In the genomic region with DNA sequence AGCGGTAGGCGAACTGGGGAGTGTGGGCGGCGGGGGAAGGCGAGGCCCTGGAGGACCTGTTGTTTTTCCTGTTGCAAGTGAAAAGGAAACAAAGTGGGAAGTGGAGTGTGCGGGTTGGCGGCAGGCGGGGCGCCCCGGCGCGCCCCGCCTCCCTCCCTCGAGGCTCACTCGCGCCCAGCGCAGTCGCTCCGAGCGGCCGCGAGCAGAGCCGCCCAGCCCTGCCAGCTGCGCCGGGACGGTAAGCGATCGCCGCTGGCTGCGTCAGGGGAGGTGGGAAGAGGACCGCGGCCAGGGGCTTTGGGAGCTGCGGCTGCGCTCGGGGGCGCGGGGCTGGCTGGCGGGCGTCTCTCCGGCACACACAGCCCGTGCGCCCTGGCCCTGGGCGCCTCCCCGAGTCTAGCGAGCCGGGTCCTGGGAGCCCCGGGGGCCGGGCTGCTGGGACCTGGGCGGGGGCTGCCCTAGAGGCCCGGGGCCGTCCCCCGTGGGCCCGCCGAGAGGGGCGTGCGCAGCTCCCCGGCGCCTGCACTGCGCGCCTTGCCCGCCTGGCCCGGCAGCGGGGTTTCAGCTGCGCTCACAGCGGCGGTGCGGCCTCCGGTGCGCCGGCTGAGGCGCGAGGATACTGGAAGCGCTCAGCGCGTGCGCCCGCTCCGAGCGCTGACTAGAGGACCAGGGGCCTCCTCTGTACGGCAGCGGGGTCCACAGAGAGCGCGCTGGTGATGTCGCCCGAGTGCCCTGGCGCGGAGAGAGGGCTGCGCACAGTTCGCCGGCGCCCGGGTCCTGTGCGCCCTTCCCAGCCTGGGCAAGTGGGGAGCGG, we compare ENCODE assay signal across 1 cellular context.
TF ChIP-seq lines count a peak whose summit lies in the region.

A gene (plus strand): TSS at position 167 of the 814 bp plus-strand sequence. CDS start 58,725 bp downstream, outside the sequence.

TF ChIP-seq in K562, 482 proteins besides CTCF, POLR2A, EP300 and RAD21 (continued from another document):
- TF ChIP-seq, protein P1, sequence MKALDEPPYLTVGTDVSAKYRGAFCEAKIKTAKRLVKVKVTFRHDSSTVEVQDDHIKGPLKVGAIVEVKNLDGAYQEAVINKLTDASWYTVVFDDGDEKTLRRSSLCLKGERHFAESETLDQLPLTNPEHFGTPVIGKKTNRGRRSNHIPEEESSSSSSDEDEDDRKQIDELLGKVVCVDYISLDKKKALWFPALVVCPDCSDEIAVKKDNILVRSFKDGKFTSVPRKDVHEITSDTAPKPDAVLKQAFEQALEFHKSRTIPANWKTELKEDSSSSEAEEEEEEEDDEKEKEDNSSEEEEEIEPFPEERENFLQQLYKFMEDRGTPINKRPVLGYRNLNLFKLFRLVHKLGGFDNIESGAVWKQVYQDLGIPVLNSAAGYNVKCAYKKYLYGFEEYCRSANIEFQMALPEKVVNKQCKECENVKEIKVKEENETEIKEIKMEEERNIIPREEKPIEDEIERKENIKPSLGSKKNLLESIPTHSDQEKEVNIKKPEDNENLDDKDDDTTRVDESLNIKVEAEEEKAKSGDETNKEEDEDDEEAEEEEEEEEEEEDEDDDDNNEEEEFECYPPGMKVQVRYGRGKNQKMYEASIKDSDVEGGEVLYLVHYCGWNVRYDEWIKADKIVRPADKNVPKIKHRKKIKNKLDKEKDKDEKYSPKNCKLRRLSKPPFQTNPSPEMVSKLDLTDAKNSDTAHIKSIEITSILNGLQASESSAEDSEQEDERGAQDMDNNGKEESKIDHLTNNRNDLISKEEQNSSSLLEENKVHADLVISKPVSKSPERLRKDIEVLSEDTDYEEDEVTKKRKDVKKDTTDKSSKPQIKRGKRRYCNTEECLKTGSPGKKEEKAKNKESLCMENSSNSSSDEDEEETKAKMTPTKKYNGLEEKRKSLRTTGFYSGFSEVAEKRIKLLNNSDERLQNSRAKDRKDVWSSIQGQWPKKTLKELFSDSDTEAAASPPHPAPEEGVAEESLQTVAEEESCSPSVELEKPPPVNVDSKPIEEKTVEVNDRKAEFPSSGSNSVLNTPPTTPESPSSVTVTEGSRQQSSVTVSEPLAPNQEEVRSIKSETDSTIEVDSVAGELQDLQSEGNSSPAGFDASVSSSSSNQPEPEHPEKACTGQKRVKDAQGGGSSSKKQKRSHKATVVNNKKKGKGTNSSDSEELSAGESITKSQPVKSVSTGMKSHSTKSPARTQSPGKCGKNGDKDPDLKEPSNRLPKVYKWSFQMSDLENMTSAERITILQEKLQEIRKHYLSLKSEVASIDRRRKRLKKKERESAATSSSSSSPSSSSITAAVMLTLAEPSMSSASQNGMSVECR (CRISPR knock-in tag; IDR thresholded peaks at IDR 0.05) = peak; percentile 49; the same call in 1 of the 2 replicates
- TF ChIP-seq, protein P2, sequence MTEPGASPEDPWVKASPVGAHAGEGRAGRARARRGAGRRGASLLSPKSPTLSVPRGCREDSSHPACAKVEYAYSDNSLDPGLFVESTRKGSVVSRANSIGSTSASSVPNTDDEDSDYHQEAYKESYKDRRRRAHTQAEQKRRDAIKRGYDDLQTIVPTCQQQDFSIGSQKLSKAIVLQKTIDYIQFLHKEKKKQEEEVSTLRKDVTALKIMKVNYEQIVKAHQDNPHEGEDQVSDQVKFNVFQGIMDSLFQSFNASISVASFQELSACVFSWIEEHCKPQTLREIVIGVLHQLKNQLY (CRISPR knock-in tag; conservative IDR thresholded peaks at IDR 0.05) = no peak
- TF ChIP-seq HNRNPLL (IDR thresholded peaks at IDR 0.05; ENCODE audit: low read depth, low read length, poor library complexity, severe bottlenecking) (peak; percentile 71), HMGN3 (IDR thresholded peaks at IDR 0.05; ENCODE audit: borderline replicate concordance, extremely low read depth, insufficient read length, low read depth, low read length) (peak; percentile 15), RB1 (IDR thresholded peaks at IDR 0.05; ENCODE audit: low read depth) (peak; percentile 51; the same call in 1 of the 2 replicates), RBM39 (optimal IDR thresholded peaks at IDR 0.05; ENCODE audit: low read depth, low read length) (no peak), L3MBTL2 (IDR thresholded peaks at IDR 0.05) (peak; percentile 74), CXXC5 (CRISPR knock-in tag; IDR thresholded peaks at IDR 0.05) (0 out of 2 replicates have a peak, but pooled peaks have one; percentile 19), NFATC3 (IDR thresholded peaks at IDR 0.05) (no peak), NRF1 (conservative IDR thresholded peaks at IDR 0.05 in 1 of 2, IDR thresholded peaks at IDR 0.05 in 1 of 2) (peak; percentile 80 to 84), SRSF7 (optimal IDR thresholded peaks at IDR 0.05; ENCODE audit: low read depth, low read length) (no peak), ZBED1 (IDR thresholded peaks at IDR 0.05) (no peak), NR2F6 (CRISPR knock-in tag; IDR thresholded peaks at IDR 0.05) (no peak), KAT7 (CRISPR knock-in tag; IDR thresholded peaks at IDR 0.05; ENCODE audit: borderline replicate concordance) (peak; percentile 30; the same call in 1 of the 2 replicates), FIP1L1 (IDR thresholded peaks at IDR 0.05; ENCODE audit: low read depth, low read length, poor library complexity, severe bottlenecking) (peak; percentile 25), SAFB (IDR thresholded peaks at IDR 0.05; ENCODE audit: borderline replicate concordance, low read depth, low read length) (0 out of 2 replicates have a peak, but pooled peaks have one; percentile 9), FOXP1 (CRISPR knock-in tag; IDR thresholded peaks at IDR 0.05) (0 out of 2 replicates have a peak, but pooled peaks have one; percentile 40), ARNT (IDR thresholded peaks at IDR 0.05) (no peak), CBX8 (IDR thresholded peaks at IDR 0.05; ENCODE audit: borderline replicate concordance, extremely low read depth, low read depth, low read length, poor library complexity, severe bottlenecking) (peak; percentile 3)
- TF ChIP-seq, protein P3, sequence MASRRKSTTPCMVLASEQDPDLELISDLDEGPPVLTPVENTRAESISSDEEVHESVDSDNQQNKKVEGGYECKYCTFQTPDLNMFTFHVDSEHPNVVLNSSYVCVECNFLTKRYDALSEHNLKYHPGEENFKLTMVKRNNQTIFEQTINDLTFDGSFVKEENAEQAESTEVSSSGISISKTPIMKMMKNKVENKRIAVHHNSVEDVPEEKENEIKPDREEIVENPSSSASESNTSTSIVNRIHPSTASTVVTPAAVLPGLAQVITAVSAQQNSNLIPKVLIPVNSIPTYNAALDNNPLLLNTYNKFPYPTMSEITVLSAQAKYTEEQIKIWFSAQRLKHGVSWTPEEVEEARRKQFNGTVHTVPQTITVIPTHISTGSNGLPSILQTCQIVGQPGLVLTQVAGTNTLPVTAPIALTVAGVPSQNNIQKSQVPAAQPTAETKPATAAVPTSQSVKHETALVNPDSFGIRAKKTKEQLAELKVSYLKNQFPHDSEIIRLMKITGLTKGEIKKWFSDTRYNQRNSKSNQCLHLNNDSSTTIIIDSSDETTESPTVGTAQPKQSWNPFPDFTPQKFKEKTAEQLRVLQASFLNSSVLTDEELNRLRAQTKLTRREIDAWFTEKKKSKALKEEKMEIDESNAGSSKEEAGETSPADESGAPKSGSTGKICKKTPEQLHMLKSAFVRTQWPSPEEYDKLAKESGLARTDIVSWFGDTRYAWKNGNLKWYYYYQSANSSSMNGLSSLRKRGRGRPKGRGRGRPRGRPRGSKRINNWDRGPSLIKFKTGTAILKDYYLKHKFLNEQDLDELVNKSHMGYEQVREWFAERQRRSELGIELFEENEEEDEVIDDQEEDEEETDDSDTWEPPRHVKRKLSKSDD (conservative IDR thresholded peaks at IDR 0.05; ENCODE audit: low read length) = no peak
- TF ChIP-seq, protein P4, sequence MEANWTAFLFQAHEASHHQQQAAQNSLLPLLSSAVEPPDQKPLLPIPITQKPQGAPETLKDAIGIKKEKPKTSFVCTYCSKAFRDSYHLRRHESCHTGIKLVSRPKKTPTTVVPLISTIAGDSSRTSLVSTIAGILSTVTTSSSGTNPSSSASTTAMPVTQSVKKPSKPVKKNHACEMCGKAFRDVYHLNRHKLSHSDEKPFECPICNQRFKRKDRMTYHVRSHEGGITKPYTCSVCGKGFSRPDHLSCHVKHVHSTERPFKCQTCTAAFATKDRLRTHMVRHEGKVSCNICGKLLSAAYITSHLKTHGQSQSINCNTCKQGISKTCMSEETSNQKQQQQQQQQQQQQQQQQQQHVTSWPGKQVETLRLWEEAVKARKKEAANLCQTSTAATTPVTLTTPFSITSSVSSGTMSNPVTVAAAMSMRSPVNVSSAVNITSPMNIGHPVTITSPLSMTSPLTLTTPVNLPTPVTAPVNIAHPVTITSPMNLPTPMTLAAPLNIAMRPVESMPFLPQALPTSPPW (CRISPR knock-in tag; IDR thresholded peaks at IDR 0.05) = peak; percentile 57
- TF ChIP-seq, protein P5, sequence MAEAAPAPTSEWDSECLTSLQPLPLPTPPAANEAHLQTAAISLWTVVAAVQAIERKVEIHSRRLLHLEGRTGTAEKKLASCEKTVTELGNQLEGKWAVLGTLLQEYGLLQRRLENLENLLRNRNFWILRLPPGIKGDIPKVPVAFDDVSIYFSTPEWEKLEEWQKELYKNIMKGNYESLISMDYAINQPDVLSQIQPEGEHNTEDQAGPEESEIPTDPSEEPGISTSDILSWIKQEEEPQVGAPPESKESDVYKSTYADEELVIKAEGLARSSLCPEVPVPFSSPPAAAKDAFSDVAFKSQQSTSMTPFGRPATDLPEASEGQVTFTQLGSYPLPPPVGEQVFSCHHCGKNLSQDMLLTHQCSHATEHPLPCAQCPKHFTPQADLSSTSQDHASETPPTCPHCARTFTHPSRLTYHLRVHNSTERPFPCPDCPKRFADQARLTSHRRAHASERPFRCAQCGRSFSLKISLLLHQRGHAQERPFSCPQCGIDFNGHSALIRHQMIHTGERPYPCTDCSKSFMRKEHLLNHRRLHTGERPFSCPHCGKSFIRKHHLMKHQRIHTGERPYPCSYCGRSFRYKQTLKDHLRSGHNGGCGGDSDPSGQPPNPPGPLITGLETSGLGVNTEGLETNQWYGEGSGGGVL (CRISPR knock-in tag; IDR thresholded peaks at IDR 0.05) = no peak
- TF ChIP-seq, protein P6, sequence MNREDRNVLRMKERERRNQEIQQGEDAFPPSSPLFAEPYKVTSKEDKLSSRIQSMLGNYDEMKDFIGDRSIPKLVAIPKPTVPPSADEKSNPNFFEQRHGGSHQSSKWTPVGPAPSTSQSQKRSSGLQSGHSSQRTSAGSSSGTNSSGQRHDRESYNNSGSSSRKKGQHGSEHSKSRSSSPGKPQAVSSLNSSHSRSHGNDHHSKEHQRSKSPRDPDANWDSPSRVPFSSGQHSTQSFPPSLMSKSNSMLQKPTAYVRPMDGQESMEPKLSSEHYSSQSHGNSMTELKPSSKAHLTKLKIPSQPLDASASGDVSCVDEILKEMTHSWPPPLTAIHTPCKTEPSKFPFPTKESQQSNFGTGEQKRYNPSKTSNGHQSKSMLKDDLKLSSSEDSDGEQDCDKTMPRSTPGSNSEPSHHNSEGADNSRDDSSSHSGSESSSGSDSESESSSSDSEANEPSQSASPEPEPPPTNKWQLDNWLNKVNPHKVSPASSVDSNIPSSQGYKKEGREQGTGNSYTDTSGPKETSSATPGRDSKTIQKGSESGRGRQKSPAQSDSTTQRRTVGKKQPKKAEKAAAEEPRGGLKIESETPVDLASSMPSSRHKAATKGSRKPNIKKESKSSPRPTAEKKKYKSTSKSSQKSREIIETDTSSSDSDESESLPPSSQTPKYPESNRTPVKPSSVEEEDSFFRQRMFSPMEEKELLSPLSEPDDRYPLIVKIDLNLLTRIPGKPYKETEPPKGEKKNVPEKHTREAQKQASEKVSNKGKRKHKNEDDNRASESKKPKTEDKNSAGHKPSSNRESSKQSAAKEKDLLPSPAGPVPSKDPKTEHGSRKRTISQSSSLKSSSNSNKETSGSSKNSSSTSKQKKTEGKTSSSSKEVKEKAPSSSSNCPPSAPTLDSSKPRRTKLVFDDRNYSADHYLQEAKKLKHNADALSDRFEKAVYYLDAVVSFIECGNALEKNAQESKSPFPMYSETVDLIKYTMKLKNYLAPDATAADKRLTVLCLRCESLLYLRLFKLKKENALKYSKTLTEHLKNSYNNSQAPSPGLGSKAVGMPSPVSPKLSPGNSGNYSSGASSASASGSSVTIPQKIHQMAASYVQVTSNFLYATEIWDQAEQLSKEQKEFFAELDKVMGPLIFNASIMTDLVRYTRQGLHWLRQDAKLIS (CRISPR knock-in tag; IDR thresholded peaks at IDR 0.05) = no peak
- TF ChIP-seq, protein P7, sequence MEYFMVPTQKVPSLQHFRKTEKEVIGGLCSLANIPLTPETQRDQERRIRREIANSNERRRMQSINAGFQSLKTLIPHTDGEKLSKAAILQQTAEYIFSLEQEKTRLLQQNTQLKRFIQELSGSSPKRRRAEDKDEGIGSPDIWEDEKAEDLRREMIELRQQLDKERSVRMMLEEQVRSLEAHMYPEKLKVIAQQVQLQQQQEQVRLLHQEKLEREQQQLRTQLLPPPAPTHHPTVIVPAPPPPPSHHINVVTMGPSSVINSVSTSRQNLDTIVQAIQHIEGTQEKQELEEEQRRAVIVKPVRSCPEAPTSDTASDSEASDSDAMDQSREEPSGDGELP (CRISPR knock-in tag; IDR thresholded peaks at IDR 0.05; ENCODE audit: borderline replicate concordance) = peak; percentile 47; the same call in 1 of the 2 replicates
- TF ChIP-seq, protein P8, sequence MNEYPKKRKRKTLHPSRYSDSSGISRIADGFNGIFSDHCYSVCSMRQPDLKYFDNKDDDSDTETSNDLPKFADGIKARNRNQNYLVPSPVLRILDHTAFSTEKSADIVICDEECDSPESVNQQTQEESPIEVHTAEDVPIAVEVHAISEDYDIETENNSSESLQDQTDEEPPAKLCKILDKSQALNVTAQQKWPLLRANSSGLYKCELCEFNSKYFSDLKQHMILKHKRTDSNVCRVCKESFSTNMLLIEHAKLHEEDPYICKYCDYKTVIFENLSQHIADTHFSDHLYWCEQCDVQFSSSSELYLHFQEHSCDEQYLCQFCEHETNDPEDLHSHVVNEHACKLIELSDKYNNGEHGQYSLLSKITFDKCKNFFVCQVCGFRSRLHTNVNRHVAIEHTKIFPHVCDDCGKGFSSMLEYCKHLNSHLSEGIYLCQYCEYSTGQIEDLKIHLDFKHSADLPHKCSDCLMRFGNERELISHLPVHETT (CRISPR knock-in tag; conservative IDR thresholded peaks at IDR 0.05 in 1 of 2, IDR thresholded peaks at IDR 0.05 in 1 of 2) = no peak
